14 cellular contexts compared by ENCODE assay signal in genomic region chr11:64852804-64853520, GRCh38. TPM values are rescaled to one million over a fixed set of nuclear protein-coding genes. Genes with fewer than 3 reads are reported as not detected.
DNase-seq lines count a peak whose midpoint lies in the region; ATAC-seq and TF ChIP-seq lines count a peak whose summit lies in the region.
"Had no signal": no experiment of that assay in that cellular context is flagged by ENCODE, and none has a peak within 500 bp of the region (broad histone marks: within the 10 kb centered on the region; RNA-seq: fewer than 3 reads in every experiment).

No MANE protein-coding gene starts in this region.

- H3K27ac Mint-ChIP-seq in activated naive CD8-positive, alpha-beta T cell treated with anti-CD3 and anti-CD28 coated beads, Interleukin-2, amount 10 ng/mL, durations not matched to agents 7 days and 5 days: peak overlapping the region; percentile 83
- H3K27ac Mint-ChIP-seq in natural killer cell: peak overlapping the region; percentile 95 to 96

- no peak overlapping the region; the same call in 1 of the 2 replicates for H3K4me3 ChIP-seq in BLaER1

- TF ChIP-seq CTCF in natural killer cell (IDR thresholded peaks at IDR 0.05): no peak

- peaks cover 100% of the 10 kb centered on the region for H3K4me1 ChIP-seq in BLaER1

- H3K9me3 Mint-ChIP-seq in activated naive CD8-positive, alpha-beta T cell treated with anti-CD3 and anti-CD28 coated beads, Interleukin-2, amount 10 ng/mL, durations not matched to agents 7 days and 5 days: no peaks in the 10 kb centered on the region
- no peaks in the 10 kb centered on the region for H3K9me3 Mint-ChIP-seq in natural killer cell

- H3K27ac ChIP-seq in BLaER1: peak overlapping the region; percentile 75
- H3K27ac ChIP-seq: brain microvascular endothelial cell had no signal

- H3K4me3 Mint-ChIP-seq in activated naive CD8-positive, alpha-beta T cell treated with anti-CD3 and anti-CD28 coated beads, Interleukin-2, amount 10 ng/mL, durations not matched to agents 7 days and 5 days: peak overlapping the region; percentile 46
- peak overlapping the region; percentile 81 for H3K4me3 Mint-ChIP-seq in natural killer cell

- H4K20me1 ChIP-seq in BLaER1: peaks cover 57% of the 10 kb centered on the region

- H3K27me3 ChIP-seq in BLaER1: no peaks in the 10 kb centered on the region
- H3K27me3 ChIP-seq: brain microvascular endothelial cell had no signal

- H3K4me1 Mint-ChIP-seq in activated naive CD8-positive, alpha-beta T cell treated with anti-CD3 and anti-CD28 coated beads, Interleukin-2, amount 10 ng/mL, durations not matched to agents 7 days and 5 days: peaks cover 77% of the 10 kb centered on the region
- peaks cover 71 to 79% of the 10 kb centered on the region in 2 donors for H3K4me1 Mint-ChIP-seq in natural killer cell

- peaks cover 25% of the 10 kb centered on the region for H3K36me3 Mint-ChIP-seq in activated naive CD8-positive, alpha-beta T cell treated with anti-CD3 and anti-CD28 coated beads, Interleukin-2, amount 10 ng/mL, durations not matched to agents 7 days and 5 days
- H3K36me3 Mint-ChIP-seq in natural killer cell: no peaks in the 10 kb centered on the region

- intact Hi-C loops in natural killer cell (cut with micrococcal nuclease): no loop called here

- ATAC-seq in activated naive CD8-positive, alpha-beta T cell treated with anti-CD3 and anti-CD28 coated beads, Interleukin-2, amount 10 ng/mL, durations not matched to agents 7 days and 5 days (ENCODE audit: low read depth): no peak
- ATAC-seq in natural killer cell (peak; percentile 4 to 46 (median 31)), HG03432 (IDR thresholded peaks at IDR 0.05; ENCODE audit: unreplicated experiment) (no peak)

- peaks cover 41% of the 10 kb centered on the region for H3K36me3 ChIP-seq in BLaER1

- H3K9ac ChIP-seq in BLaER1: peak overlapping the region; percentile 53; the same call in 1 of the 2 replicates

- POLR2A ChIA-PET in activated naive CD8-positive, alpha-beta T cell treated with anti-CD3 and anti-CD28 coated beads, Interleukin-2, amount 10 ng/mL, durations not matched to agents 7 days and 5 days (lab: Charles Lee): interaction anchor here (0.6 to 27.4 kb wide), 7 partner anchors 10 to 269 kb away, joined by 3 to 782 read pairs (median 7); partner anchors contain the start of genes EHD1, FAU, MRPL49 and ZNHIT2

- no peak for DNase-seq in activated naive CD8-positive, alpha-beta T cell treated with anti-CD3 and anti-CD28 coated beads, Interleukin-2, amount 10 ng/mL, durations not matched to agents 7 days and 5 days
- DNase-seq in natural killer cell (no peak), NCI-H1105 (lab: John Stamatoyannopoulos, UW) (no peak), LoVo (ENCODE audit: low spot score) (no peak)
- DNase-seq in stimulated activated naive CD4-positive, alpha-beta T cell (lab: John Stamatoyannopoulos, UW): no peak
- DNase-seq: activated CD4-positive, CD25-positive, alpha-beta regulatory T cell treated with anti-CD3 and anti-CD28 coated beads, Interleukin-2, amount 50 U/mL, for 72 hours; brain microvascular endothelial cell; H7; NCI-H1417 treated with DMSO at 0.1 percent for 48 hours; OCI-M1; trophoblast cell had no signal

- H3K9me3 ChIP-seq in BLaER1: no peaks in the 10 kb centered on the region

- H3K4me2 ChIP-seq in BLaER1: peak overlapping the region; percentile 97

- no peaks in the 10 kb centered on the region for H3K27me3 Mint-ChIP-seq in activated naive CD8-positive, alpha-beta T cell treated with anti-CD3 and anti-CD28 coated beads, Interleukin-2, amount 10 ng/mL, durations not matched to agents 7 days and 5 days
- no peaks in the 10 kb centered on the region for H3K27me3 Mint-ChIP-seq in natural killer cell (ENCODE audit: low read depth in 2 of 2)

- peak; percentile 4 for TF ChIP-seq POLR2A in GM19193 (IDR thresholded peaks at IDR 0.05; ENCODE audit: extremely low read depth, insufficient read depth, insufficient read length)

RNA-seq across cellular contexts. Expression of gene CDC42BPG, which starts 8.5 kb away (rescaled TPM):
- total RNA-seq in activated naive CD8-positive, alpha-beta T cell treated with anti-CD3 and anti-CD28 coated beads, Interleukin-2, amount 10 ng/mL, durations not matched to agents 7 days and 5 days: 1 to 10 TPM; 3.4 to 3.5 TPM
- 10 to 100 TPM in 2 of 3 donors, 1 to 10 TPM in 1; 8.2 to 12.7 (median 10.7) TPM for total RNA-seq in natural killer cell

RNA-seq across cellular contexts. Expression of gene EHD1, which starts 25.5 kb away (rescaled TPM):
- total RNA-seq in activated naive CD8-positive, alpha-beta T cell treated with anti-CD3 and anti-CD28 coated beads, Interleukin-2, amount 10 ng/mL, durations not matched to agents 7 days and 5 days: 100 to 1,000 TPM; 187 to 195 TPM
- 100 to 1,000 TPM; 218 to 246 (median 225) TPM for total RNA-seq in natural killer cell

RNA-seq across cellular contexts. Expression of gene MEN1, which starts 42.6 kb away (rescaled TPM):
- total RNA-seq in activated naive CD8-positive, alpha-beta T cell treated with anti-CD3 and anti-CD28 coated beads, Interleukin-2, amount 10 ng/mL, durations not matched to agents 7 days and 5 days: 10 to 100 TPM; 37.4 to 39.0 TPM
- 10 to 100 TPM; 29.3 to 42.2 (median 32.2) TPM for total RNA-seq in natural killer cell

RNA-seq across cellular contexts. Expression of gene MAP4K2, which starts 49.9 kb away (rescaled TPM):
- 10 to 100 TPM; 92.0 to 96.2 TPM for total RNA-seq in activated naive CD8-positive, alpha-beta T cell treated with anti-CD3 and anti-CD28 coated beads, Interleukin-2, amount 10 ng/mL, durations not matched to agents 7 days and 5 days
- total RNA-seq in natural killer cell: 10 to 100 TPM; 38.3 to 40.6 (median 38.7) TPM

Comparison
In these comparisons a context has a peak if more than half of its experiments do, and no peak if none do; other contexts are left out.
1. ATAC-seq: peak in natural killer cell (3 of 3); none in activated naive CD8-positive, alpha-beta T cell treated with anti-CD3 and anti-CD28 coated beads, Interleukin-2, amount 10 ng/mL, durations not matched to agents 7 days and 5 days (single experiment) and HG03432 (single experiment).